In genomic region chr6:149410557-149410956, GRCh38 we compare ENCODE assay signal across 1 cellular context.
TF ChIP-seq lines count a peak whose summit lies in the region.

No MANE protein-coding gene starts in this region.

TF ChIP-seq in GM12878, 131 proteins besides CTCF, POLR2A, EP300 and RAD21 (continued from another document):
- no peak for TF ChIP-seq E4F1 (IDR thresholded peaks at IDR 0.05; ENCODE audit: borderline replicate concordance, partially characterized antibody)
- TF ChIP-seq REST (IDR thresholded peaks at IDR 0.05; ENCODE audit: low read depth, low read length), result no peak
